2 cellular contexts compared by ENCODE assay signal in genomic region chr12:50365709-50366406, GRCh38.
TF ChIP-seq lines count a peak whose summit lies in the region.

No MANE protein-coding gene starts in this region.

TF ChIP-seq in GM23338, 12 proteins besides CTCF, POLR2A, EP300 and RAD21 (continued from another document):
- no peak for TF ChIP-seq STAT1 (IDR thresholded peaks at IDR 0.05; ENCODE audit: unreplicated experiment)
- no peak for TF ChIP-seq ZNF331 (CRISPR knock-in tag; IDR thresholded peaks at IDR 0.05; ENCODE audit: low read depth)
- TF ChIP-seq JUNB (IDR thresholded peaks at IDR 0.05; ENCODE audit: unreplicated experiment) = no peak
- TF ChIP-seq ZNF462 (CRISPR knock-in tag; IDR thresholded peaks at IDR 0.05) = no peak
- no peak for TF ChIP-seq EZH2 (IDR thresholded peaks at IDR 0.05; ENCODE audit: low read depth, unreplicated experiment)
- TF ChIP-seq REST (IDR thresholded peaks at IDR 0.05; ENCODE audit: unreplicated experiment) = no peak

TF ChIP-seq in K562, 482 proteins besides CTCF, POLR2A, EP300 and RAD21 (continued from another document and continues in another):
- TF ChIP-seq ZNF282 (CRISPR knock-in tag; IDR thresholded peaks at IDR 0.05) (no peak), NFYB (IDR thresholded peaks at IDR 0.05; ENCODE audit: extremely low read depth, insufficient read length) (no peak), MAFG (tag; conservative IDR thresholded peaks at IDR 0.05) (peak; percentile 48), RNF2 (IDR thresholded peaks at IDR 0.05) (0 out of 2 replicates have a peak, but pooled peaks have one; percentile 25), CBFA2T3 (IDR thresholded peaks at IDR 0.05) (peak; percentile 65), TEAD4 (IDR thresholded peaks at IDR 0.05; ENCODE audit: low read length) (peak; percentile 87), TEAD4 (CRISPR knock-in tag; IDR thresholded peaks at IDR 0.05; ENCODE audit: borderline replicate concordance) (no peak), TCF7L2 (IDR thresholded peaks at IDR 0.05; ENCODE audit: low read depth, low read length) (no peak), E2F6 (IDR thresholded peaks at IDR 0.05; ENCODE audit: borderline replicate concordance in 1 of 2, extremely low read depth in 1 of 2, insufficient read depth in 1 of 2, insufficient read length in 1 of 2, low read depth in 1 of 2, low read length in 1 of 2, poor library complexity in 1 of 2, severe bottlenecking in 1 of 2) (no peak), EHMT2 (IDR thresholded peaks at IDR 0.05) (no peak), SMAD2 (IDR thresholded peaks at IDR 0.05; ENCODE audit: low read depth, low read length) (no peak), IRF1 (CRISPR knock-in tag; IDR thresholded peaks at IDR 0.05; ENCODE audit: borderline replicate concordance) (no peak), MYNN (IDR thresholded peaks at IDR 0.05) (no peak), MYNN (CRISPR knock-in tag; IDR thresholded peaks at IDR 0.05) (no peak), SIN3A (IDR thresholded peaks at IDR 0.05; ENCODE audit: borderline replicate concordance in 2 of 2, control insufficient read depth in 1 of 2, low read depth in 2 of 2, low read length in 2 of 2) (no peak), PHF20 (IDR thresholded peaks at IDR 0.05; ENCODE audit: partially characterized antibody) (no peak), CHD1 (IDR thresholded peaks at IDR 0.05; ENCODE audit: low read length) (no peak), TBP (optimal IDR thresholded peaks at IDR 0.05; ENCODE audit: low read depth, low read length) (peak; percentile 11), ARID1B (IDR thresholded peaks at IDR 0.05) (peak; percentile 55), STAT5A (IDR thresholded peaks at IDR 0.05; ENCODE audit: borderline replicate concordance, low read length) (peak; percentile 65), CREB1 (IDR thresholded peaks at IDR 0.05) (no peak), CREB1 (CRISPR knock-in tag; IDR thresholded peaks at IDR 0.05) (no peak), ZMIZ1 (IDR thresholded peaks at IDR 0.05; ENCODE audit: low read depth in 2 of 2, low read length in 2 of 2) (0 out of 4 replicates have a peak, but pooled peaks of 1 of the 2 experiments have one; percentile 36), RBM34 (IDR thresholded peaks at IDR 0.05; ENCODE audit: borderline replicate concordance, insufficient read depth, low read length) (no peak), CBX3 (IDR thresholded peaks at IDR 0.05; ENCODE audit: borderline replicate concordance in 1 of 2, low read length in 2 of 2) (0 out of 3 replicates have a peak, but pooled peaks of 1 of the 2 experiments have one; percentile 26), E2F1 (CRISPR knock-in tag; IDR thresholded peaks at IDR 0.05) (no peak), MGA (IDR thresholded peaks at IDR 0.05) (peak; percentile 32; the same call in 1 of the 2 replicates), POLR2AphosphoS5 (IDR thresholded peaks at IDR 0.05; ENCODE audit: control insufficient read depth, insufficient read depth, low read depth, low read length) (peak; percentile 59), ZNF354B (CRISPR knock-in tag; IDR thresholded peaks at IDR 0.05) (no peak), BCLAF1 (IDR thresholded peaks at IDR 0.05; ENCODE audit: borderline replicate concordance in 1 of 2, control insufficient read depth in 1 of 2, low read depth in 2 of 2, low read length in 1 of 2) (no peak), JUN (IDR thresholded peaks at IDR 0.05; ENCODE audit: borderline replicate concordance, low read depth, low read length) (no peak), JUN (CRISPR knock-in tag; IDR thresholded peaks at IDR 0.05; ENCODE audit: borderline replicate concordance) (no peak)
